Comparison of ENCODE assay signal across 13 cellular contexts in the genomic region with DNA sequence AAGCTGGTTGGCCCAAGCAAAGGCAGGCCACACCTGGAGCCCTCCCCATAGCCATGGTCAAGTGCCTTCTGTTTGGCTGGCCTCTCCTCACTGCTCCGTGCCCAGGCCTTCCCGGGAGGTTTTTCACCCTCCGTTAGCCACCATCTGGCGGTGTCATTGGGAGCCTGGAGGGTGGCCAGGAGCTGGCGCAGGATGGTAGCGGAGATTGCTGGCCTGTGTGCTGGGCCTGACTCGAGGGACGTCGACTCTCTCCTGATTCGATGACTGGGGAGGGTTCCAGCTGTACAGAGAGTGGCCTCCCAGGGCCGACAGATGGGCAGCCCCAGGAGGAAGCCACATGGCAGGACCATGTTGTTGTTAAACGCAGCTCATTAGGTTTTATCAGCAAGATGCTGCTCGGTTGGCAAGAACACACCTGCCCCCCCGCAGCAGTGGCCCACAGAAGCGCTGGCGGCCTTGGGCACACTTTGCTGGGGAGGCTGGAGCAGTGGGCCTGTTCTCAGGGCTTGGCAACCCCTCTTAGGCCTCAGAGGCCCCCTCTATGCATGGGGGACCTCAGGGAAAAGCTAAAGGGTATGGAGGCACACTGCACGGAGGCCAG.
A peak's percentile ranks its signal among the peaks of the same experiment; 100 is the strongest.
DNase-seq lines count a peak whose midpoint lies in the region; ATAC-seq and TF ChIP-seq lines count a peak whose summit lies in the region.
"Had no signal": no experiment of that assay in that cellular context is flagged by ENCODE, and none has a peak within 500 bp of the region (broad histone marks: within the 10 kb centered on the region; RNA-seq: fewer than 3 reads in every experiment).

No MANE protein-coding gene starts in this region.

- peak; percentile 74; the same call in 2 of the 3 replicates for ATAC-seq in SK-N-SH treated with all-trans-retinoic acid at 6 μM for 48 hours
- peak; percentile 35 for ATAC-seq in mucosa of descending colon
- ATAC-seq: Panc1 had no signal

- H3K4me3 ChIP-seq in mucosa of descending colon = no peak overlapping the region

- no peak for TF ChIP-seq CTCF in mucosa of descending colon (IDR thresholded peaks at IDR 0.05)

- DNase-seq in DMS 273 treated with DMSO at 0.1 percent for 48 hours (lab: John Stamatoyannopoulos, UW) (peak; percentile 97), NCI-H2081 treated with DMSO at 0.1 percent for 48 hours (lab: John Stamatoyannopoulos, UW) (peak; percentile 42), mucosa of descending colon (no peak), NCI-H1048 (lab: John Stamatoyannopoulos, UW) (no peak), SKM-1 treated with dmso at 0.1 percent for 144 hours (lab: John Stamatoyannopoulos, UW; ENCODE audit: unreplicated experiment) (no peak)
- DNase-seq in activated CD4-positive, alpha-beta T cell treated with anti-CD3 and anti-CD28 coated beads for 48 hours = no peak
- no peak for DNase-seq in activated CD8-positive, alpha-beta memory T cell treated with anti-CD3 and anti-CD28 coated beads, Interleukin-2, amount 50 U/mL, for 48 hours
- DNase-seq: activated CD4-positive, CD25-positive, alpha-beta regulatory T cell treated with anti-CD3 and anti-CD28 coated beads, Interleukin-2, amount 50 U/mL, for 72 hours; dermis blood vessel endothelial cell; GF-D8; GOT3 had no signal

- intact Hi-C loops in mucosa of descending colon (cut with DNase I, micrococcal nuclease) = no loop called here

- H3K9me3 ChIP-seq in mucosa of descending colon = no peaks in the 10 kb centered on the region

- no peaks in the 10 kb centered on the region for H3K4me1 ChIP-seq in mucosa of descending colon (ENCODE audit: low read depth)

- H3K36me3 ChIP-seq in mucosa of descending colon (ENCODE audit: low read depth) = no peaks in the 10 kb centered on the region

TF ChIP-seq in SK-N-SH treated with all-trans-retinoic acid at 6 μM for 48 hours, 23 proteins besides CTCF, POLR2A, EP300 and RAD21:
- TF ChIP-seq, protein P1, sequence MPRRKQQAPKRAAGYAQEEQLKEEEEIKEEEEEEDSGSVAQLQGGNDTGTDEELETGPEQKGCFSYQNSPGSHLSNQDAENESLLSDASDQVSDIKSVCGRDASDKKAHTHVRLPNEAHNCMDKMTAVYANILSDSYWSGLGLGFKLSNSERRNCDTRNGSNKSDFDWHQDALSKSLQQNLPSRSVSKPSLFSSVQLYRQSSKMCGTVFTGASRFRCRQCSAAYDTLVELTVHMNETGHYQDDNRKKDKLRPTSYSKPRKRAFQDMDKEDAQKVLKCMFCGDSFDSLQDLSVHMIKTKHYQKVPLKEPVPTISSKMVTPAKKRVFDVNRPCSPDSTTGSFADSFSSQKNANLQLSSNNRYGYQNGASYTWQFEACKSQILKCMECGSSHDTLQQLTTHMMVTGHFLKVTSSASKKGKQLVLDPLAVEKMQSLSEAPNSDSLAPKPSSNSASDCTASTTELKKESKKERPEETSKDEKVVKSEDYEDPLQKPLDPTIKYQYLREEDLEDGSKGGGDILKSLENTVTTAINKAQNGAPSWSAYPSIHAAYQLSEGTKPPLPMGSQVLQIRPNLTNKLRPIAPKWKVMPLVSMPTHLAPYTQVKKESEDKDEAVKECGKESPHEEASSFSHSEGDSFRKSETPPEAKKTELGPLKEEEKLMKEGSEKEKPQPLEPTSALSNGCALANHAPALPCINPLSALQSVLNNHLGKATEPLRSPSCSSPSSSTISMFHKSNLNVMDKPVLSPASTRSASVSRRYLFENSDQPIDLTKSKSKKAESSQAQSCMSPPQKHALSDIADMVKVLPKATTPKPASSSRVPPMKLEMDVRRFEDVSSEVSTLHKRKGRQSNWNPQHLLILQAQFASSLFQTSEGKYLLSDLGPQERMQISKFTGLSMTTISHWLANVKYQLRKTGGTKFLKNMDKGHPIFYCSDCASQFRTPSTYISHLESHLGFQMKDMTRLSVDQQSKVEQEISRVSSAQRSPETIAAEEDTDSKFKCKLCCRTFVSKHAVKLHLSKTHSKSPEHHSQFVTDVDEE (CRISPR knock-in tag; IDR thresholded peaks at IDR 0.05) = peak; percentile 47; the same call in 1 of the 2 replicates
- TF ChIP-seq TCF4 (CRISPR knock-in tag; IDR thresholded peaks at IDR 0.05; ENCODE audit: borderline replicate concordance) = peak; percentile 56; the same call in 1 of the 2 replicates
- no peak for TF ChIP-seq ISL1 (CRISPR knock-in tag; IDR thresholded peaks at IDR 0.05)
TF ChIP-seq in SK-N-SH treated with all-trans-retinoic acid at 6 μM for 48 hours: peak in this region for 2.

Comparison
In these comparisons a context has a peak if more than half of its experiments do, and no peak if none do; other contexts are left out.
1. DNase-seq: peak in DMS 273 treated with DMSO at 0.1 percent for 48 hours (single experiment) and NCI-H2081 treated with DMSO at 0.1 percent for 48 hours (single experiment); none in mucosa of descending colon (0 of 3), activated CD4-positive, alpha-beta T cell treated with anti-CD3 and anti-CD28 coated beads for 48 hours (single experiment), activated CD8-positive, alpha-beta memory T cell treated with anti-CD3 and anti-CD28 coated beads, Interleukin-2, amount 50 U/mL, for 48 hours (single experiment), NCI-H1048 (single experiment) and SKM-1 treated with dmso at 0.1 percent for 144 hours (single experiment).